ENCODE assay signal across 8 cellular contexts in the genomic region with DNA sequence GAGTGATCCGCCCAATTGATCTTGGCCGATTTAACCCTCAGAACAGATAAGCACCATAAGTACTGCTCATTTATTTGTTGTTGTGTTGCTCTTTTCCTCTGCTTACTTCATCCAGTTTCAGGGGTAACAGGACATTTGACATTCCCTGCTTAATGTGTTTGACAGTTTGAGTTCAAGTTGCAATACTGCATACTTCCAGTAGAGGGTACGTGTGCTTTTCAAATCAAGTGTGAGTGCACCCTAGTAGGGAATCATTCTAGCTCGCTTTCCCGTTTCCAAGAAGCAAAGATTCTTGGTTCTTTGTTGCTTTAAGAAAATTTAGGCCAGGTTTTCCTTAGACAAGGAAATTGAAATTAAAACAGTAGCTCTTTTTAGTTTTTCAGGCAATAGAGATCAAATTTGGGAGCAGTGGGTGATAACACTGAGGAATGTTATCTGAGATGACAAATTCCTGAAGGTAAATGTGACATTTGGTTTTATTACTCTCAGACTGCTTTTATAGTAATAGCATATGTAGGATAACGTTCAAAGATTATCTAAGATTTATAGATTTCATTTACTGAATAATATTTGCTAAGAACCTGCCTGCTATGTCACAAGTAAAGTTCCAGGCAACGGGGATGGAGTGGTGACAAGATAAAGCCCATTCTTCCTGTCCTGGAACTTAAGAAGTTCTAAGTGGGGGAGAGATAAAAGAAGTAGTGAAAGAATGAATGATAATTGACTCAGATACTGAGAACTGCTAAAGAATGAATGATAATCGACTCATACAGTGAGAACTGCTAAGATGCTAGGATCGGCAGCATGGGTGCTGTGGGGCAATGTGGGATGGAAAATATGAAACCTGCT.
DNase-seq lines count a peak whose midpoint lies in the region; ATAC-seq, FAIRE-seq and TF ChIP-seq lines count a peak whose summit lies in the region.

No MANE protein-coding gene starts in this region.

- H3K27ac ChIP-seq in PC-9: no peak overlapping the region

- TF ChIP-seq CTCF in PC-9 (conservative IDR thresholded peaks at IDR 0.05) (peak; percentile 81), nephron (IDR thresholded peaks at IDR 0.05; ENCODE audit: unreplicated experiment in 3 of 3) (peak; percentile 82 to 88 (median 88))

- no TSS peak for BruUV-seq in PC-9 (replicated peaks; lab: Mats Ljungman, UMichigan)

- intact Hi-C loops in PC-9 (cut with micrococcal nuclease; ENCODE audit: unreplicated experiment): loop anchor here (1.0 to 5.0 kb wide), 4 partner anchors 467 to 1133 kb away; no protein-coding TSS in a partner anchor

- H4K20me1 ChIP-seq in PC-9 (ENCODE audit: insufficient read depth): no peaks in the 10 kb centered on the region

- peak; percentile 4 for DNase-seq in DMS153 (lab: John Stamatoyannopoulos, UW)
- peak; percentile 18 for DNase-seq in GM19239 (ENCODE audit: insufficient read length, low spot score)
- no peak for DNase-seq in PC-9
- peak; percentile 38 to 59 for DNase-seq in erythroblast (lab: John Stamatoyannopoulos, UW)
- no peak for DNase-seq in stimulated activated naive CD4-positive, alpha-beta T cell treated with Interleukin-2 at 50 U/mL for 16 hours (lab: John Stamatoyannopoulos, UW)
- no peak for DNase-seq in central memory CD4-positive, alpha-beta T cell

- peak; percentile 89 for FAIRE-seq in GM19239 (lab: Jason Lieb, UNC)

- H3K4me1 ChIP-seq in PC-9 (replicated peaks; ENCODE audit: insufficient read depth): no peaks in the 10 kb centered on the region

- no peak overlapping the region for H2AFZ ChIP-seq in PC-9

- no peak overlapping the region for H3K27ac Mint-ChIP-seq in nephron

- H3K36me3 ChIP-seq in PC-9 (ENCODE audit: low read depth): no peaks in the 10 kb centered on the region

- no peaks in the 10 kb centered on the region for H3K36me3 Mint-ChIP-seq in nephron (ENCODE audit: low read depth)

- H3K9me3 ChIP-seq in PC-9 (ENCODE audit: insufficient read depth, low read depth): no peaks in the 10 kb centered on the region

- TF ChIP-seq POLR2A in erythroblast (IDR thresholded peaks at IDR 0.05; ENCODE audit: low read length): no peak

- H3K27me3 Mint-ChIP-seq in nephron (ENCODE audit: low read depth): peaks cover 15% of the 10 kb centered on the region

- no peaks in the 10 kb centered on the region for H3F3A ChIP-seq in PC-9 (ENCODE audit: insufficient read depth, low read depth)

- POLR2A ChIA-PET in PC-9 (lab: Charles Lee; ENCODE audit: unreplicated experiment): no interaction called here

- no peaks in the 10 kb centered on the region for H3K9me2 ChIP-seq in PC-9 (ENCODE audit: insufficient read depth)

- H3K9me3 Mint-ChIP-seq in nephron: no peaks in the 10 kb centered on the region

- no peaks in the 10 kb centered on the region for H3K79me2 ChIP-seq in PC-9 (ENCODE audit: low read depth)

- no peaks in the 10 kb centered on the region for H3K4me1 Mint-ChIP-seq in nephron

- no peak overlapping the region for H3K4me3 Mint-ChIP-seq in nephron

- H3K27me3 ChIP-seq in PC-9 (ENCODE audit: insufficient read depth, low read depth): peaks cover 6% of the 10 kb centered on the region; the same call in 1 of the 2 replicates

- CTCF ChIA-PET in PC-9 (lab: Charles Lee): no interaction called here

- peak; percentile 64 for ATAC-seq in HG03571 (IDR thresholded peaks at IDR 0.05; ENCODE audit: unreplicated experiment)

- H3K4me2 ChIP-seq in PC-9: no peak overlapping the region

- no peak overlapping the region for H3K4me3 ChIP-seq in PC-9

Comparison
In these comparisons a context has a peak if more than half of its experiments do, and no peak if none do; other contexts are left out.
1. DNase-seq: peak in DMS153 (single experiment), GM19239 (single experiment) and erythroblast (2 of 2); none in PC-9 (0 of 2), stimulated activated naive CD4-positive, alpha-beta T cell treated with Interleukin-2 at 50 U/mL for 16 hours (single experiment) and central memory CD4-positive, alpha-beta T cell (single experiment).